8 cellular contexts compared by ENCODE assay signal in the genomic region with DNA sequence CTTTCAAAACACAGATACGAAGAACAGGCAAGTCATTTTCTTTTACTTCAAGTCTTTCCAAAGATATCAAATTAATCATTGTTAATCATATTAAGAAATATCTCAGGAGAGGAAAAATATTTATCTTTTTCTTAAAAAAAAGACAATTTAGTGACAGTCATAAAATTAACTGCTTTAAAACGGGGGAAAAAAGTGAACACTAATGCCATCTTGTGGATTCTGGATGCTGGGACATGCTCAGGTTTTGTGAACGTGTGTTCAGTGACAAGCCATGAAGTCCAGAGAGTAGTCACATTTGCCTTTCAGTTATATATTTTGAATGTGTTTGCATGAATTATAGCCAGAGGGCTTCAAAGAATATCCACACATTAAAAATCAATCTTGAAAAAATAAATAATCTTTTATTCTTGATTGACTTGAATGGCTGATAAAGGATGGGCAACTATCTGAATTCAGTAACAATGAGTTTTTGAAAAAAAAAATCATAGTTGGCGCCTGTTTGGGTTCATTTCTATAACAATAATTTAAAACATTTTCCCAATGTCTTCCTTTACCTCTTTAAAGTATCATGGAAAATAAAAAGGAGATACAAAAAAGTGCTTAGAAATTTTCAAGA.
DNase-seq lines count a peak whose midpoint lies in the region; ATAC-seq and TF ChIP-seq lines count a peak whose summit lies in the region.

No MANE protein-coding gene starts in this region.

- H3K27ac ChIP-seq in VCaP = no peak overlapping the region
- no peak overlapping the region for H3K27ac ChIP-seq in uterus

- H3K4me3 ChIP-seq in uterus = no peak overlapping the region

- no peaks in the 10 kb centered on the region for H3K4me1 ChIP-seq in uterus

- TF ChIP-seq POLR2A in uterus (IDR thresholded peaks at IDR 0.05) = no peak

- peak; percentile 5 to 36 for DNase-seq in NCI-H524 (lab: John Stamatoyannopoulos, UW)
- no peak for DNase-seq in NCI-H524 treated with DMSO at 0.1 percent for 48 hours (lab: John Stamatoyannopoulos, UW)
- peak; percentile 22 for DNase-seq in KG1 (lab: John Stamatoyannopoulos, UW)
- peak; percentile 19 for DNase-seq in iPS-NIHi11 (ENCODE audit: low spot score)
- no peak for DNase-seq in uterus
- DNase-seq in COLO668 (lab: John Stamatoyannopoulos, UW; ENCODE audit: unreplicated experiment) = no peak

- H3K27me3 ChIP-seq in uterus = no peaks in the 10 kb centered on the region

- intact Hi-C loops in uterus (cut with DNase I; ENCODE audit: low total_unique reads) = no loop called here

- peak; percentile 74 for ATAC-seq in GM19395 (IDR thresholded peaks at IDR 0.05; ENCODE audit: unreplicated experiment)

- TF ChIP-seq CTCF in VCaP (conservative IDR thresholded peaks at IDR 0.05) (peak; percentile 80), uterus (IDR thresholded peaks at IDR 0.05) (peak in 3 of 4 experiments; percentile 19 to 38 (median 37))

- no peaks in the 10 kb centered on the region for H3K9me3 ChIP-seq in uterus

- H3K36me3 ChIP-seq in uterus = no peaks in the 10 kb centered on the region

Comparison
In these comparisons a context has a peak if more than half of its experiments do, and no peak if none do; other contexts are left out.
1. DNase-seq: peak in NCI-H524 (2 of 2), KG1 (single experiment) and iPS-NIHi11 (single experiment); none in NCI-H524 treated with DMSO at 0.1 percent for 48 hours (single experiment), uterus (0 of 2) and COLO668 (single experiment).